In genomic region chr4:153471691-153472080, GRCh38 we compare ENCODE assay signal across 9 cellular contexts. TPM values are rescaled to one million over a fixed set of nuclear protein-coding genes. Genes with fewer than 3 reads are reported as not detected.
DNase-seq lines count a peak whose midpoint lies in the region; ATAC-seq and TF ChIP-seq lines count a peak whose summit lies in the region.
"Had no signal": no experiment of that assay in that cellular context is flagged by ENCODE, and none has a peak within 500 bp of the region (broad histone marks: within the 10 kb centered on the region; RNA-seq: fewer than 3 reads in every experiment).

No MANE protein-coding gene starts in this region.

- no peak overlapping the region for H3K56ac ChIP-seq in mesendoderm (ENCODE audit: low read length)

- no peak overlapping the region for H4K8ac ChIP-seq in mesendoderm (ENCODE audit: low read depth, low read length)

- H3K4me1 ChIP-seq in mucosa of descending colon (ENCODE audit: low read depth) (peaks cover 22% of the 10 kb centered on the region), mesendoderm (ENCODE audit: control insufficient read depth, low read depth, low read length) (no peaks in the 10 kb centered on the region)

- peak overlapping the region; percentile 97 for H3K4me3 Mint-ChIP-seq in activated B cell treated with CpG ODN at 0.5 μM for 24 hours

- H3K27me3 Mint-ChIP-seq in activated B cell treated with CpG ODN at 0.5 μM for 24 hours: no peaks in the 10 kb centered on the region

- no peak overlapping the region for H2BK120ac ChIP-seq in mesendoderm (ENCODE audit: low read depth, low read length)

- no peak overlapping the region for H3K23ac ChIP-seq in mesendoderm (ENCODE audit: low read length)

- peak; percentile 44 for ATAC-seq in GM18517 (IDR thresholded peaks at IDR 0.05; ENCODE audit: unreplicated experiment)
- peak; percentile 21 for ATAC-seq in HG02943 (IDR thresholded peaks at IDR 0.05; ENCODE audit: low read depth, unreplicated experiment)
- ATAC-seq in activated B cell treated with CpG ODN at 0.5 μM for 24 hours (ENCODE audit: low read depth): peak; percentile 35
- peak; percentile 42 for ATAC-seq in mucosa of descending colon

- H4K5ac ChIP-seq in mesendoderm (ENCODE audit: low read length): no peak overlapping the region

- H3K9ac ChIP-seq in mesendoderm (ENCODE audit: low read length): no peak overlapping the region

- H3K27ac ChIP-seq in mesendoderm (ENCODE audit: low read depth, low read length): no peak overlapping the region
- H3K27ac ChIP-seq: HL-60 had no signal

- no peak overlapping the region for H3K4me2 ChIP-seq in mesendoderm (ENCODE audit: low read length)

- H3K4ac ChIP-seq in mesendoderm (ENCODE audit: low read depth, low read length): no peak overlapping the region

- H3K4me3 ChIP-seq in mucosa of descending colon (no peak overlapping the region), mesendoderm (ENCODE audit: low read length) (no peak overlapping the region)

- DNase-seq in activated B cell treated with CpG ODN at 0.5 μM for 24 hours (no peak), mucosa of descending colon (no peak), NCI-H1092 (lab: John Stamatoyannopoulos, UW) (no peak), mesendoderm (no peak), NCI-H187 (lab: John Stamatoyannopoulos, UW) (no peak)
- DNase-seq in NK-92 treated with Interleukin-12 subunit alpha and Interleukin-12 subunit beta, amount 100 ng/mL, for 24 hours (lab: John Stamatoyannopoulos, UW): no peak

- intact Hi-C loops in activated B cell treated with CpG ODN at 0.5 μM for 24 hours (cut with micrococcal nuclease): loop anchor here (1.0 to 2.0 kb wide), 4 partner anchors 10 to 49 kb away; no protein-coding TSS in a partner anchor
- intact Hi-C loops in mucosa of descending colon (cut with DNase I, micrococcal nuclease): no loop called here

- H3K36me3 ChIP-seq in mucosa of descending colon (ENCODE audit: low read depth) (no peaks in the 10 kb centered on the region), mesendoderm (ENCODE audit: control insufficient read depth, insufficient read depth, low read length) (no peaks in the 10 kb centered on the region)

- H2BK15ac ChIP-seq in mesendoderm (replicated peaks; ENCODE audit: low read depth): no peak overlapping the region

- no peaks in the 10 kb centered on the region for H3K9me3 ChIP-seq in mucosa of descending colon

- H3K27me3 ChIP-seq in mesendoderm (ENCODE audit: insufficient read depth, low read length, poor library complexity): no peaks in the 10 kb centered on the region

- no peak overlapping the region for H2BK5ac ChIP-seq in mesendoderm (ENCODE audit: low read length)

- POLR2A ChIA-PET in activated B cell treated with CpG ODN at 0.5 μM for 24 hours (lab: Charles Lee): interaction anchor here (1.0 to 2.8 kb wide), 6 partner anchors 11 to 51 kb away, joined by 3 to 15 read pairs (median 6); no protein-coding TSS in a partner anchor

- TF ChIP-seq CTCF in activated B cell treated with CpG ODN at 0.5 μM for 24 hours (IDR thresholded peaks at IDR 0.05): no peak
- no peak for TF ChIP-seq CTCF in mucosa of descending colon (IDR thresholded peaks at IDR 0.05)

- peak overlapping the region; percentile 98 for H3K27ac Mint-ChIP-seq in activated B cell treated with CpG ODN at 0.5 μM for 24 hours

- H3K9me3 Mint-ChIP-seq in activated B cell treated with CpG ODN at 0.5 μM for 24 hours: peaks cover 3% of the 10 kb centered on the region

- peaks cover 89% of the 10 kb centered on the region for H3K4me1 Mint-ChIP-seq in activated B cell treated with CpG ODN at 0.5 μM for 24 hours

- no peak overlapping the region for H2AK5ac ChIP-seq in mesendoderm (ENCODE audit: low read length)

- H3K18ac ChIP-seq in mesendoderm (ENCODE audit: low read length): no peak overlapping the region

- peaks cover 15% of the 10 kb centered on the region for H3K79me1 ChIP-seq in mesendoderm (ENCODE audit: low read length)

- H3K79me2 ChIP-seq in mesendoderm (ENCODE audit: control insufficient read depth, insufficient read depth, low read length): peaks cover 21% of the 10 kb centered on the region

- no CpG with 5 or more reads among the region's 5 CpGs for WGBS in mesendoderm (ENCODE audit: extremely low coverage, insufficient coverage, low lambda C conversion rate)

- CTCF ChIA-PET in activated B cell treated with CpG ODN at 0.5 μM for 24 hours (lab: Charles Lee): interaction anchor here (1.0 kb wide), 1 partner anchor 14 kb away, joined by 3 read pairs; no protein-coding TSS in a partner anchor

- peaks cover 93% of the 10 kb centered on the region for H3K36me3 Mint-ChIP-seq in activated B cell treated with CpG ODN at 0.5 μM for 24 hours (ENCODE audit: low read depth)

RNA-seq across cellular contexts. Expression of gene TMEM131L, which starts 5.5 kb away (rescaled TPM):
- total RNA-seq in activated B cell treated with CpG ODN at 0.5 μM for 24 hours: 170 and 193 TPM in 2 replicates
- 1 to 10 TPM; 5.9 to 9.8 (median 6.7) TPM for total RNA-seq in mucosa of descending colon
- 16.9 TPM for polyA plus RNA-seq in mesendoderm (2013, experiment 1 of 2)
- 17.2 TPM for polyA plus RNA-seq in mesendoderm (2013, experiment 2 of 2)

Comparison
In these comparisons a context has a peak if more than half of its experiments do, and no peak if none do; other contexts are left out.
1. RNA of gene TMEM131L, which starts 5.5 kb away (total RNA-seq): 170 to 193 TPM in activated B cell treated with CpG ODN at 0.5 μM for 24 hours; 5.9 to 9.8 TPM in mucosa of descending colon; every median in the first group is over 10 times any median in the second.
2. Peak in every context shown above with its lines, with median percentiles within 50 percentile points of each other: ATAC-seq.